In the genomic region with DNA sequence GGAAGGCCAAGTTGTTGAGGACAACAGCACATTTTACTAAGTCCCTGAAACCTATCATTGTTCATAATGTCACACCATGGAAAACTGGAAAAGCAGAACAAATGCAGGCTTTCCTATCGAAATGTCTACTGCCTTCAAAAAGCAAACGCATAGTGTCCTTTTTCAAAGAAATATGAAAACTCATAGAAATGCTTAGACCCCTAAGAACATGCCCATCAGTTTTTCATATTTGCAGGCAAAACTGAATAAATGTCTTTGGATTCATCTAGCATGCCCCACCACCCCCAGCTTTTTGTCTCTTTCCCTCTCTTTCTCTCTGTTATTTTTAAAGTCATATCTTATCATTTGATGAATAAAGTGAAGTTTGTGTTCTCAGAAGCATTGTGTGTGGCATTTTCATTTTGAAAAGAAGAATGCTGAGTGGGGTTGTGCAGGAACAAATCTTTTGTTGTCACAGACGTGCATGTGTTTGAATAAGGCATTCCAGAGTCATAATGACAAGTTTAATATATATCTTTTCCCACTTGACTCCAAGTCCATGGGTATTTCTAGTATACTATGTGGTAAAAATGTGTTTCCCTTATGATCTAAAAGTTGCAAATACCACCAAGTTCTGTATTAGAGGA, we compare ENCODE assay signal across 36 cellular contexts.
"Had no signal": no experiment of that assay in that cellular context is flagged by ENCODE, and none has a peak within 500 bp of the region (broad histone marks: within the 10 kb centered on the region; RNA-seq: fewer than 3 reads in every experiment).

No MANE protein-coding gene starts in this region.

- H3K27me3 ChIP-seq: adrenal gland, body of pancreas, brain microvascular endothelial cell, breast epithelium, cardiac muscle cell had no signal

- H3K27ac ChIP-seq: adrenal gland, body of pancreas, brain microvascular endothelial cell, breast epithelium, cardiac muscle cell, VCaP had no signal

- DNase-seq: activated B cell treated with CpG ODN at 0.5 μM for 24 hours; activated CD4-positive, alpha-beta memory T cell treated with anti-CD3 and anti-CD28 coated beads for 36 hours; activated CD4-positive, alpha-beta T cell treated with anti-CD3 and anti-CD28 coated beads for 4 hours; activated CD4-positive, alpha-beta T cell treated with anti-CD3 and anti-CD28 coated beads, Interleukin-2, amount 10 ng/mL, durations not matched to agents 24 days and 14 days; activated CD4-positive, alpha-beta T cell treated with anti-CD3 and anti-CD28 coated beads, Interleukin-2, amount 50 U/mL, for 1 hour; activated CD4-positive, alpha-beta T cell treated with anti-CD3 and anti-CD28 coated beads, Interleukin-2, amount 50 U/mL, for 4 hours; activated CD4-positive, CD25-positive, alpha-beta regulatory T cell treated with anti-CD3 and anti-CD28 coated beads, Interleukin-2, amount 50 U/mL, for 72 hours; activated CD8-positive, alpha-beta memory T cell treated with anti-CD3 and anti-CD28 coated beads, Interleukin-2, amount 50 U/mL, for 4 hours; activated CD8-positive, alpha-beta T cell treated with anti-CD3 and anti-CD28 coated beads for 36 hours; activated effector memory CD4-positive, alpha-beta T cell treated with anti-CD3 and anti-CD28 coated beads, Interleukin-2, amount 50 U/mL, for 16 hours; activated gamma-delta T cell treated with Interleukin-2 at 50 U/mL for 16 hours; activated naive CD4-positive, alpha-beta T cell; activated naive CD4-positive, alpha-beta T cell treated with anti-CD3 and anti-CD28 coated beads for 36 hours; activated naive CD4-positive, alpha-beta T cell treated with anti-CD3 and anti-CD28 coated beads, Interleukin-2, amount 50 U/mL, for 16 hours; activated naive CD8-positive, alpha-beta T cell treated with anti-CD3 and anti-CD28 coated beads for 36 hours; activated T-cell treated with anti-CD3 and anti-CD28 coated beads for 4 hours; activated T-cell treated with anti-CD3 and anti-CD28 coated beads, Interleukin-2, amount 50 U/mL, for 1 hour; activated T-cell treated with anti-CD3 and anti-CD28 coated beads, Interleukin-2, amount 50 U/mL, for 4 hours; activated T-cell treated with anti-CD3 and anti-CD28 coated beads, Interleukin-2, amount 50 U/mL, for 72 hours; adrenal gland; amniotic stem cell; aorta; body of pancreas; brain microvascular endothelial cell; caudate nucleus; cerebellar nuclear complex; T-helper 2 cell; T-helper 9 cell had no signal

- H3K9me3 ChIP-seq: adrenal gland, body of pancreas, breast epithelium had no signal

- FAIRE-seq: astrocyte, colon, TTC549 had no signal

- ATAC-seq: activated CD8-positive, alpha-beta T cell treated with anti-CD3 and anti-CD28 coated beads for 36 hours; activated naive CD4-positive, alpha-beta T cell treated with anti-CD3 and anti-CD28 coated beads, Interleukin-2, amount 50 U/mL, for 72 hours; activated T-cell treated with anti-CD3 and anti-CD28 coated beads, Interleukin-2, amount 50 U/mL, for 4 hours; activated T-cell treated with anti-CD3 and anti-CD28 coated beads, Interleukin-2, amount 50 U/mL, for 72 hours; activated T-helper 17 cell treated with anti-CD3 and anti-CD28 coated beads, Interleukin-2, amount 50 U/mL, for 72 hours; body of pancreas had no signal

- H3K4me1 ChIP-seq: adrenal gland, body of pancreas, breast epithelium had no signal

- H3K4me3 ChIP-seq: adrenal gland, body of pancreas, breast epithelium, cardiac muscle cell had no signal

- H3K36me3 ChIP-seq: adrenal gland, brain microvascular endothelial cell, breast epithelium, cardiac muscle cell had no signal
